8 cellular contexts compared by ENCODE assay signal in genomic region chr19:21202865-21203494, GRCh38.
DNase-seq lines count a peak whose midpoint lies in the region; ATAC-seq and TF ChIP-seq lines count a peak whose summit lies in the region.

No MANE protein-coding gene starts in this region.

- DNase-seq in GM13977 (ENCODE audit: low spot score): peak; percentile 7
- peak; percentile 68 for DNase-seq in OCI-LY7 (ENCODE audit: low spot score)
- DNase-seq in dedifferentiated amniotic fluid mesenchymal stem cell (ENCODE audit: extremely low spot score): peak; percentile 23
- DNase-seq in medulla oblongata (ENCODE audit: extremely low spot score): peak; percentile 76
- no peak for DNase-seq in aorta

- H3K4me1 ChIP-seq in OCI-LY7 (ENCODE audit: insufficient read depth, low read length, poor library complexity, severe bottlenecking) (no peaks in the 10 kb centered on the region), aorta (ENCODE audit: control insufficient read depth in 1 of 2, insufficient read depth in 2 of 2, low read length in 2 of 2) (no peaks in the 10 kb centered on the region)

- H3K9me3 ChIP-seq in OCI-LY7 (ENCODE audit: low read length) (no peaks in the 10 kb centered on the region), aorta (ENCODE audit: control insufficient read depth, low read length) (peaks cover 1% of the 10 kb centered on the region)

- in situ Hi-C loops in GM13977 (cut with MboI; ENCODE audit: low pct_unique_long_range_greater_than_20kb, low sequenced_read_pairs, unreplicated experiment): no loop called here

- no peaks in the 10 kb centered on the region for H3K27me3 ChIP-seq in aorta (ENCODE audit: control insufficient read depth in 1 of 2, insufficient read depth in 2 of 2, low read length in 1 of 2)

- no peaks in the 10 kb centered on the region for H3K9me2 ChIP-seq in OCI-LY7 (ENCODE audit: insufficient read depth, low read length)

- CTCF ChIA-PET in OCI-LY7 (lab: Charles Lee; ENCODE audit: unreplicated experiment): no interaction called here

- H3K4me3 ChIP-seq in OCI-LY7 (ENCODE audit: low read depth, low read length, poor library complexity, severe bottlenecking): no peak overlapping the region
- H3K4me3 ChIP-seq in aorta (ENCODE audit: low read length in 2 of 2): no peak overlapping the region

- H2AFZ ChIP-seq in OCI-LY7 (ENCODE audit: low read length): no peak overlapping the region

- no peaks in the 10 kb centered on the region for H3K79me2 ChIP-seq in OCI-LY7 (ENCODE audit: insufficient read depth, low read depth, low read length)

- no peak overlapping the region for H3K27ac ChIP-seq in C4-2B
- H3K27ac ChIP-seq in OCI-LY7 (ENCODE audit: low read depth, low read length, poor library complexity, severe bottlenecking): no peak overlapping the region
- H3K27ac ChIP-seq in aorta (ENCODE audit: low read depth in 1 of 2, low read length in 2 of 2): no peak overlapping the region

- no TSS peak for BruUV-seq in OCI-LY7 (replicated peaks; lab: Mats Ljungman, UMichigan)

- POLR2A ChIA-PET in OCI-LY7 (lab: Charles Lee): no interaction called here

- TF ChIP-seq CTCF in C4-2B (conservative IDR thresholded peaks at IDR 0.05): peak; percentile 86
- peak; percentile 71 for TF ChIP-seq CTCF in GM13977 (IDR thresholded peaks at IDR 0.05; ENCODE audit: extremely low read depth, insufficient read depth, missing control alignments)
- peak; percentile 94 for TF ChIP-seq CTCF in OCI-LY7 (conservative IDR thresholded peaks at IDR 0.05; ENCODE audit: low read length)

- WGBS in aorta, 2 donors: 40 to 47% methylated on average over 9 of the region's 9 CpGs

- intact Hi-C loops in OCI-LY7 (cut with micrococcal nuclease; ENCODE audit: unreplicated experiment) (loop anchor here (1.0 to 5.0 kb wide), 2 partner anchors 279 to 494 kb away; no protein-coding TSS in a partner anchor), aorta (cut with DNase I) (loop anchor here in 1 of 2 donors (10.0 kb wide), 1 partner anchor 282 kb away; no protein-coding TSS in a partner anchor)

- H4K20me1 ChIP-seq in OCI-LY7 (ENCODE audit: insufficient read depth, low read length): no peaks in the 10 kb centered on the region

- ATAC-seq in GM21390 (IDR thresholded peaks at IDR 0.05; ENCODE audit: unreplicated experiment): no peak
- ATAC-seq in GM19023 (IDR thresholded peaks at IDR 0.05; ENCODE audit: unreplicated experiment): no peak
- no peak for ATAC-seq in aorta (ENCODE audit: low FRiP score)

- H3K36me3 ChIP-seq in OCI-LY7 (ENCODE audit: insufficient read depth, low read length) (no peaks in the 10 kb centered on the region), aorta (ENCODE audit: control insufficient read depth in 1 of 2, insufficient read depth in 2 of 2, low read length in 1 of 2) (no peaks in the 10 kb centered on the region)

- no peak overlapping the region for H3K4me2 ChIP-seq in OCI-LY7 (ENCODE audit: low read length)

Comparison
In these comparisons a context has a peak if more than half of its experiments do, and no peak if none do; other contexts are left out.
1. DNase-seq: peak in GM13977 (single experiment), OCI-LY7 (single experiment), dedifferentiated amniotic fluid mesenchymal stem cell (single experiment) and medulla oblongata (single experiment); none in aorta (0 of 2).
2. Peak in every context shown above with its lines, with median percentiles within 50 percentile points of each other: CTCF ChIP-seq.